Comparison of ENCODE assay signal across 33 cellular contexts in the genomic region with DNA sequence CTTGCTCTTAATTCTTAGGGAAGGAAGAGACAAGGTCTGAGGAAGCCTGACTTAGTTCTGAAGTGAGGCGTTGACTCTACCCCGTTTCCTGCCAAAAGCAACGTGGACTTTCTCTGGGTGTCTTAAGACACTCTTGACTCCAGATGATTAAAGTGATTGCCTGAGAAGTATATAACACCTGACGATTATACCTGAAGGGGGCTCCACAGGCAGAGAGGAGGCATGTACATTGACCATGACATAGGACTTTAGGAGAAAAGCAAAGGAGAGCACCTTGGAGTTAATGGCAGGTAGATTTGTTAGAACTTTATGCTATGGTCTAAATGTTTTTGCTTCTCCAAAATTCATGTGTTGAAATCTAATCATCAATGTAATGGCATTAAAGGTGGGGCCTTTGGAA. TPM values are rescaled to one million over a fixed set of nuclear protein-coding genes. Genes with fewer than 3 reads are reported as not detected.
"Had no signal": no experiment of that assay in that cellular context is flagged by ENCODE, and none has a peak within 500 bp of the region (broad histone marks: within the 10 kb centered on the region; RNA-seq: fewer than 3 reads in every experiment).

No MANE protein-coding gene starts in this region.

- H3K9me3 Mint-ChIP-seq: activated CD4-positive, alpha-beta memory T cell treated with anti-CD3 and anti-CD28 coated beads, Interleukin-2, amount 10 ng/mL, durations not matched to agents 7 days and 5 days; activated CD4-positive, alpha-beta T cell treated with anti-CD3 and anti-CD28 coated beads, Interleukin-2, amount 10 ng/mL, durations not matched to agents 24 days and 14 days; activated naive CD4-positive, alpha-beta T cell treated with anti-CD3 and anti-CD28 coated beads, Interleukin-2, amount 10 ng/mL, durations not matched to agents 7 days and 5 days; activated naive CD8-positive, alpha-beta T cell treated with anti-CD3 and anti-CD28 coated beads, Interleukin-2, amount 10 ng/mL, durations not matched to agents 7 days and 5 days; activated T-cell treated with anti-CD3 and anti-CD28 coated beads, Interleukin-2, amount 50 U/mL, for 24 hours; brain; effector memory CD8-positive, alpha-beta T cell; T-helper 2 cell treated with Interferon-gamma antibody and Interleukin-4, amounts not matched to agents 5 μg/mL and 100 μg/mL, for 36 hours had no signal

- H3K4me1 Mint-ChIP-seq: activated CD4-positive, alpha-beta memory T cell treated with anti-CD3 and anti-CD28 coated beads, Interleukin-2, amount 10 ng/mL, durations not matched to agents 7 days and 5 days; activated CD4-positive, alpha-beta T cell treated with anti-CD3 and anti-CD28 coated beads for 36 hours; activated CD4-positive, alpha-beta T cell treated with anti-CD3 and anti-CD28 coated beads, Interleukin-2, amount 10 ng/mL, durations not matched to agents 24 days and 14 days; activated naive CD4-positive, alpha-beta T cell treated with anti-CD3 and anti-CD28 coated beads, Interleukin-2, amount 10 ng/mL, durations not matched to agents 7 days and 5 days; activated naive CD8-positive, alpha-beta T cell treated with anti-CD3 and anti-CD28 coated beads, Interleukin-2, amount 10 ng/mL, durations not matched to agents 7 days and 5 days; T-helper 17 cell had no signal

- H3K4me3 ChIP-seq: ascending aorta, esophagus squamous epithelium, gastroesophageal sphincter had no signal

- H3K4me3 Mint-ChIP-seq: activated CD4-positive, alpha-beta memory T cell treated with anti-CD3 and anti-CD28 coated beads, Interleukin-2, amount 10 ng/mL, durations not matched to agents 7 days and 5 days; activated CD4-positive, alpha-beta T cell treated with anti-CD3 and anti-CD28 coated beads for 36 hours; activated CD4-positive, alpha-beta T cell treated with anti-CD3 and anti-CD28 coated beads, Interleukin-2, amount 10 ng/mL, durations not matched to agents 24 days and 14 days; activated naive CD4-positive, alpha-beta T cell treated with anti-CD3 and anti-CD28 coated beads, Interleukin-2, amount 10 ng/mL, durations not matched to agents 7 days and 5 days; activated naive CD8-positive, alpha-beta T cell treated with anti-CD3 and anti-CD28 coated beads, Interleukin-2, amount 10 ng/mL, durations not matched to agents 7 days and 5 days; activated T-cell treated with anti-CD3 and anti-CD28 coated beads, Interleukin-2, amount 50 U/mL, for 24 hours; activated T-cell treated with anti-CD3 and anti-CD28 coated beads, Interleukin-2, amount 50 U/mL, for 72 hours; brain; effector memory CD8-positive, alpha-beta T cell; T-helper 17 cell; T-helper 2 cell treated with Interferon-gamma antibody and Interleukin-4, amounts not matched to agents 5 μg/mL and 100 μg/mL, for 36 hours had no signal

- H3K36me3 Mint-ChIP-seq: activated naive CD4-positive, alpha-beta T cell treated with anti-CD3 and anti-CD28 coated beads, Interleukin-2, amount 10 ng/mL, durations not matched to agents 7 days and 5 days; activated naive CD4-positive, alpha-beta T cell treated with anti-CD3 and anti-CD28 coated beads, Interleukin-2, amount 50 U/mL, for 72 hours; activated naive CD8-positive, alpha-beta T cell treated with anti-CD3 and anti-CD28 coated beads, Interleukin-2, amount 10 ng/mL, durations not matched to agents 7 days and 5 days had no signal

- H3K9me3 ChIP-seq: ascending aorta, esophagus squamous epithelium, gastroesophageal sphincter had no signal

- H3K27me3 ChIP-seq: ascending aorta, esophagus squamous epithelium, gastroesophageal sphincter had no signal

- DNase-seq: activated CD4-positive, alpha-beta memory T cell treated with anti-CD3 and anti-CD28 coated beads, Interleukin-2, amount 10 ng/mL, durations not matched to agents 7 days and 5 days; activated CD4-positive, alpha-beta T cell treated with anti-CD3 and anti-CD28 coated beads for 36 hours; activated CD4-positive, alpha-beta T cell treated with anti-CD3 and anti-CD28 coated beads, Interleukin-2, amount 10 ng/mL, durations not matched to agents 24 days and 14 days; activated CD4-positive, CD25-positive, alpha-beta regulatory T cell; activated CD4-positive, CD25-positive, alpha-beta regulatory T cell treated with anti-CD3 and anti-CD28 coated beads, Interleukin-2, amount 50 U/mL, for 72 hours; activated CD8-positive, alpha-beta memory T cell treated with anti-CD3 and anti-CD28 coated beads, Interleukin-2, amount 50 U/mL, for 48 hours; activated gamma-delta T cell; activated naive CD4-positive, alpha-beta T cell; activated naive CD4-positive, alpha-beta T cell treated with anti-CD3 and anti-CD28 coated beads, Interleukin-2, amount 10 ng/mL, durations not matched to agents 7 days and 5 days; activated naive CD8-positive, alpha-beta T cell treated with anti-CD3 and anti-CD28 coated beads, Interleukin-2, amount 10 ng/mL, durations not matched to agents 7 days and 5 days; activated T-cell treated with anti-CD3 and anti-CD28 coated beads for 4 hours; activated T-cell treated with anti-CD3 and anti-CD28 coated beads, Interleukin-2, amount 50 U/mL, for 24 hours; activated T-cell treated with anti-CD3 and anti-CD28 coated beads, Interleukin-2, amount 50 U/mL, for 72 hours; caudate nucleus; cortex of kidney; dermis blood vessel endothelial cell; effector CD4-positive, alpha-beta T cell; effector memory CD8-positive, alpha-beta T cell; esophagus squamous epithelium; foreskin melanocyte; T-helper 1 cell; T-helper 17 cell; T1000; WERI-Rb-1 had no signal

- H3K27ac Mint-ChIP-seq: activated CD4-positive, alpha-beta memory T cell treated with anti-CD3 and anti-CD28 coated beads, Interleukin-2, amount 10 ng/mL, durations not matched to agents 7 days and 5 days; activated CD4-positive, alpha-beta T cell treated with anti-CD3 and anti-CD28 coated beads for 36 hours; activated CD4-positive, alpha-beta T cell treated with anti-CD3 and anti-CD28 coated beads, Interleukin-2, amount 10 ng/mL, durations not matched to agents 24 days and 14 days; activated naive CD4-positive, alpha-beta T cell treated with anti-CD3 and anti-CD28 coated beads, Interleukin-2, amount 10 ng/mL, durations not matched to agents 7 days and 5 days; activated naive CD4-positive, alpha-beta T cell treated with anti-CD3 and anti-CD28 coated beads, Interleukin-2, amount 50 U/mL, for 72 hours; activated naive CD8-positive, alpha-beta T cell treated with anti-CD3 and anti-CD28 coated beads, Interleukin-2, amount 10 ng/mL, durations not matched to agents 7 days and 5 days; activated T-cell treated with anti-CD3 and anti-CD28 coated beads, Interleukin-2, amount 50 U/mL, for 24 hours; activated T-cell treated with anti-CD3 and anti-CD28 coated beads, Interleukin-2, amount 50 U/mL, for 72 hours; effector memory CD8-positive, alpha-beta T cell; T-helper 17 cell; T-helper 2 cell treated with Interferon-gamma antibody and Interleukin-4, amounts not matched to agents 5 μg/mL and 100 μg/mL, for 36 hours had no signal

- FAIRE-seq: colon, endometrium, endothelial cell of umbilical vein had no signal

- H3K27me3 Mint-ChIP-seq: activated CD4-positive, alpha-beta memory T cell treated with anti-CD3 and anti-CD28 coated beads, Interleukin-2, amount 10 ng/mL, durations not matched to agents 7 days and 5 days; activated CD4-positive, alpha-beta T cell treated with anti-CD3 and anti-CD28 coated beads, Interleukin-2, amount 10 ng/mL, durations not matched to agents 24 days and 14 days; activated naive CD4-positive, alpha-beta T cell treated with anti-CD3 and anti-CD28 coated beads, Interleukin-2, amount 10 ng/mL, durations not matched to agents 7 days and 5 days; activated T-cell treated with anti-CD3 and anti-CD28 coated beads, Interleukin-2, amount 50 U/mL, for 24 hours; brain; effector memory CD8-positive, alpha-beta T cell; T-helper 17 cell had no signal

- ATAC-seq: activated CD4-positive, alpha-beta T cell treated with anti-CD3 and anti-CD28 coated beads for 36 hours; activated naive CD4-positive, alpha-beta T cell treated with anti-CD3 and anti-CD28 coated beads, Interleukin-2, amount 50 U/mL, for 72 hours; activated T-cell treated with anti-CD3 and anti-CD28 coated beads, Interleukin-2, amount 50 U/mL, for 72 hours; effector memory CD8-positive, alpha-beta T cell; gastroesophageal sphincter; T-helper 17 cell had no signal

- H3K27ac ChIP-seq: ascending aorta, epithelial cell of prostate, esophagus squamous epithelium, gastroesophageal sphincter, WERI-Rb-1 had no signal

- H3K36me3 ChIP-seq: ascending aorta, esophagus squamous epithelium, gastroesophageal sphincter, WERI-Rb-1 had no signal

RNA-seq across cellular contexts. Expression of gene ITGB8, which starts 15.9 kb away (rescaled TPM):
- total RNA-seq: activated CD4-positive, alpha-beta memory T cell treated with anti-CD3 and anti-CD28 coated beads, Interleukin-2, amount 10 ng/mL, durations not matched to agents 7 days and 5 days; activated CD4-positive, alpha-beta T cell treated with anti-CD3 and anti-CD28 coated beads, Interleukin-2, amount 10 ng/mL, durations not matched to agents 24 days and 14 days; activated naive CD8-positive, alpha-beta T cell treated with anti-CD3 and anti-CD28 coated beads, Interleukin-2, amount 10 ng/mL, durations not matched to agents 7 days and 5 days had no signal
